8 cellular contexts compared by ENCODE assay signal in genomic region chr9:123360161-123361085, GRCh38. TPM values are rescaled to one million over a fixed set of nuclear protein-coding genes. Genes with fewer than 3 reads are reported as not detected.
DNase-seq lines count a peak whose midpoint lies in the region; ATAC-seq, FAIRE-seq and TF ChIP-seq lines count a peak whose summit lies in the region.

No MANE protein-coding gene starts in this region.

- H3K9ac ChIP-seq in neural cell (ENCODE audit: low read length): peak overlapping the region; percentile 16

- no peak overlapping the region for H2AFZ ChIP-seq in neural cell (ENCODE audit: low read depth, low read length)

- H3K4me1 ChIP-seq in ascending aorta: no peaks in the 10 kb centered on the region

- H3K27me3 ChIP-seq in neural cell (ENCODE audit: insufficient read depth, low read depth, low read length) (no peaks in the 10 kb centered on the region), ascending aorta (no peaks in the 10 kb centered on the region)

- H3K36me3 ChIP-seq in neural cell (ENCODE audit: insufficient read depth, low read length): no peaks in the 10 kb centered on the region
- no peaks in the 10 kb centered on the region for H3K36me3 ChIP-seq in ascending aorta

- TF ChIP-seq RAD21 in neural cell (conservative IDR thresholded peaks at IDR 0.05): no peak

- TF ChIP-seq CTCF in neural cell (IDR thresholded peaks at IDR 0.05; ENCODE audit: poor library complexity, severe bottlenecking) (no peak), ascending aorta (IDR thresholded peaks at IDR 0.05) (no peak)

- DNase-seq in GM12892 (ENCODE audit: insufficient read length): peak; percentile 74
- peak; percentile 73 for DNase-seq in NCI-H2171 (lab: John Stamatoyannopoulos, UW)
- DNase-seq in activated naive CD8-positive, alpha-beta T cell treated with anti-CD3 and anti-CD28 coated beads, Interleukin-2, amount 10 ng/mL, durations not matched to agents 7 days and 5 days: peak; percentile 58
- DNase-seq in ascending aorta (ENCODE audit: low spot score in 2 of 2): no peak
- no peak for DNase-seq in RKO (ENCODE audit: low spot score)
- no peak for DNase-seq in mucosa of gallbladder (ENCODE audit: low spot score)

- TF ChIP-seq POLR2A in GM12892 (IDR thresholded peaks at IDR 0.05; ENCODE audit: low read depth, low read length): no peak

- no peak overlapping the region for H3K4me3 ChIP-seq in neural cell (ENCODE audit: low read length)
- no peak overlapping the region for H3K4me3 ChIP-seq in ascending aorta

- intact Hi-C loops in ascending aorta (cut with DNase I): no loop called here

- POLR2A ChIA-PET in activated naive CD8-positive, alpha-beta T cell treated with anti-CD3 and anti-CD28 coated beads, Interleukin-2, amount 10 ng/mL, durations not matched to agents 7 days and 5 days (lab: Charles Lee): no interaction called here

- no peak for FAIRE-seq in GM12892 (lab: Jason Lieb, UNC)

- no peaks in the 10 kb centered on the region for H3F3A ChIP-seq in neural cell (ENCODE audit: insufficient read depth, low read length, poor library complexity, severe bottlenecking)

- H3K36me3 Mint-ChIP-seq in activated naive CD8-positive, alpha-beta T cell treated with anti-CD3 and anti-CD28 coated beads, Interleukin-2, amount 10 ng/mL, durations not matched to agents 7 days and 5 days: no peaks in the 10 kb centered on the region

- H3K9me2 ChIP-seq in neural cell (ENCODE audit: insufficient read depth, low read length): no peaks in the 10 kb centered on the region

- H3K27me3 Mint-ChIP-seq in activated naive CD8-positive, alpha-beta T cell treated with anti-CD3 and anti-CD28 coated beads, Interleukin-2, amount 10 ng/mL, durations not matched to agents 7 days and 5 days: peaks cover 4% of the 10 kb centered on the region

- no peaks in the 10 kb centered on the region for H4K20me1 ChIP-seq in neural cell (ENCODE audit: insufficient read depth)

- peaks cover 61% of the 10 kb centered on the region for H3K79me2 ChIP-seq in neural cell (replicated peaks; ENCODE audit: insufficient read depth, low read length)

- H3K9me3 ChIP-seq in neural cell (ENCODE audit: low read length): no peaks in the 10 kb centered on the region
- no peaks in the 10 kb centered on the region for H3K9me3 ChIP-seq in ascending aorta

- no peak overlapping the region for H3K27ac ChIP-seq in neural cell (ENCODE audit: low read length)
- H3K27ac ChIP-seq in ascending aorta: no peak overlapping the region

- H3K9me3 Mint-ChIP-seq in activated naive CD8-positive, alpha-beta T cell treated with anti-CD3 and anti-CD28 coated beads, Interleukin-2, amount 10 ng/mL, durations not matched to agents 7 days and 5 days: no peaks in the 10 kb centered on the region

- H3K4me1 Mint-ChIP-seq in activated naive CD8-positive, alpha-beta T cell treated with anti-CD3 and anti-CD28 coated beads, Interleukin-2, amount 10 ng/mL, durations not matched to agents 7 days and 5 days: peaks cover 17% of the 10 kb centered on the region

- no peak overlapping the region for H3K4me3 Mint-ChIP-seq in activated naive CD8-positive, alpha-beta T cell treated with anti-CD3 and anti-CD28 coated beads, Interleukin-2, amount 10 ng/mL, durations not matched to agents 7 days and 5 days

- H3K27ac Mint-ChIP-seq in activated naive CD8-positive, alpha-beta T cell treated with anti-CD3 and anti-CD28 coated beads, Interleukin-2, amount 10 ng/mL, durations not matched to agents 7 days and 5 days: no peak overlapping the region

- ATAC-seq in activated naive CD8-positive, alpha-beta T cell treated with anti-CD3 and anti-CD28 coated beads, Interleukin-2, amount 10 ng/mL, durations not matched to agents 7 days and 5 days (ENCODE audit: low read depth): peak; percentile 30
- no peak for ATAC-seq in HG03280 (IDR thresholded peaks at IDR 0.05; ENCODE audit: unreplicated experiment)

- TF ChIP-seq EP300 in neural cell (conservative IDR thresholded peaks at IDR 0.05; ENCODE audit: poor library complexity, severe bottlenecking): no peak

- H3K4me2 ChIP-seq in neural cell (ENCODE audit: low read length): no peak overlapping the region

TF ChIP-seq in neural cell, 6 proteins besides CTCF, POLR2A, EP300 and RAD21:
- TF ChIP-seq SMC3 (conservative IDR thresholded peaks at IDR 0.05; ENCODE audit: poor library complexity) (no peak), TAF1 (IDR thresholded peaks at IDR 0.05; ENCODE audit: low read depth) (no peak), POLR2AphosphoS5 (IDR thresholded peaks at IDR 0.05) (no peak), MXI1 (conservative IDR thresholded peaks at IDR 0.05; ENCODE audit: poor library complexity, severe bottlenecking) (no peak), REST (IDR thresholded peaks at IDR 0.05; ENCODE audit: borderline replicate concordance) (no peak), EZH2 (IDR thresholded peaks at IDR 0.05; ENCODE audit: borderline replicate concordance, insufficient read depth, low read length, poor library complexity, severe bottlenecking) (no peak)

RNA-seq across cellular contexts. Expression of gene CRB2, which starts 4.4 kb away (rescaled TPM):
- polyA plus RNA-seq in GM12892 (2012; ENCODE audit: missing spikeins): 0.42 TPM
- total RNA-seq in activated naive CD8-positive, alpha-beta T cell treated with anti-CD3 and anti-CD28 coated beads, Interleukin-2, amount 10 ng/mL, durations not matched to agents 7 days and 5 days: not detected
- 0.32 and 0.70 TPM in 2 replicates for polyA plus RNA-seq in neural cell
- 1.2 and 1.3 TPM in 2 replicates for polyA minus RNA-seq in neural cell
- total RNA-seq in ascending aorta (not detected), mucosa of gallbladder (0.06 TPM)

Comparison
In these comparisons a context has a peak if more than half of its experiments do, and no peak if none do; other contexts are left out.
1. DNase-seq: peak in GM12892 (single experiment), NCI-H2171 (single experiment) and activated naive CD8-positive, alpha-beta T cell treated with anti-CD3 and anti-CD28 coated beads, Interleukin-2, amount 10 ng/mL, durations not matched to agents 7 days and 5 days (single experiment); none in ascending aorta (0 of 2), RKO (single experiment) and mucosa of gallbladder (single experiment).